In the genomic region with DNA sequence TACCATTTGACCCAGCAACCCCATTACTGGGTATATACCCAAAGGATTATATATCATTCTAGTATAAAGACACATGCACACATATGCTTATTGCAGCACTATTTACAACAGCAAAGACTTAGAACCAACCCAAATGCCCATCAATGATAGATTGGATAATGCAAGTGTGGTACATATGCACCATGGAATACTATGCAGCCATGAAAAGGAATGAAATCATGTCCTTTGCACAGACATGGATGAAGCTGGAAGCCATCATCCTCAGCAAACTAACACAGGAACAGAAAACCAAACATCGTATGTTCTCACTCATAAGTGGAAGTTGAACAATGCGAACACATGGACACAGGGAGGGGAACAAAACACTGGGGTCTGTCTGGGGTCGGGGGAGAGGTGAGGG, we compare ENCODE assay signal across 11 cellular contexts. TPM values are rescaled to one million over a fixed set of nuclear protein-coding genes. Genes with fewer than 3 reads are reported as not detected.
"Had no signal": no experiment of that assay in that cellular context is flagged by ENCODE, and none has a peak within 500 bp of the region (broad histone marks: within the 10 kb centered on the region; RNA-seq: fewer than 3 reads in every experiment).

No MANE protein-coding gene starts in this region.

RNA-seq across cellular contexts. Expression of a gene that starts 50.6 kb away (rescaled TPM):
- total RNA-seq: activated naive CD4-positive, alpha-beta T cell treated with anti-CD3 and anti-CD28 coated beads for 36 hours; activated naive CD4-positive, alpha-beta T cell treated with anti-CD3 and anti-CD28 coated beads, Interleukin-2, amount 50 U/mL, for 72 hours; activated naive CD8-positive, alpha-beta T cell treated with anti-CD3 and anti-CD28 coated beads for 36 hours; activated naive CD8-positive, alpha-beta T cell treated with anti-CD3 and anti-CD28 coated beads, Interleukin-2, amount 10 ng/mL, durations not matched to agents 7 days and 5 days; activated T-cell treated with anti-CD3 and anti-CD28 coated beads, Interleukin-2, amount 50 U/mL, for 4 hours; activated T-cell treated with anti-CD3 and anti-CD28 coated beads, Interleukin-2, amount 50 U/mL, for 72 hours; activated T-helper 1 cell treated with anti-CD3 and anti-CD28 coated beads, Interleukin-12 subunit alpha, Interleukin-12 subunit beta, Interleukin-2, Interleukin-4 antibody, amounts not matched to agents 30 ng/mL and 10 ng/mL and 1 ng/mL, durations not matched to agents 14 hours and 24 hours and 36 hours; activated T-helper 17 cell treated with anti-CD3 and anti-CD28 coated beads, Interleukin-2, amount 50 U/mL, for 72 hours; activated T-helper 2 cell treated with anti-CD3 and anti-CD28 coated beads, Interferon-gamma antibody, Interleukin-2, Interleukin-4, amounts not matched to agents 10 μg/mL and 5 μg/mL and 100 μg/mL, durations not matched to agents 14 hours and 24 hours and 36 hours; cardiac septum had no signal
- polyA plus RNA-seq: aorta had no signal
